8 cellular contexts compared by ENCODE assay signal in the genomic region with DNA sequence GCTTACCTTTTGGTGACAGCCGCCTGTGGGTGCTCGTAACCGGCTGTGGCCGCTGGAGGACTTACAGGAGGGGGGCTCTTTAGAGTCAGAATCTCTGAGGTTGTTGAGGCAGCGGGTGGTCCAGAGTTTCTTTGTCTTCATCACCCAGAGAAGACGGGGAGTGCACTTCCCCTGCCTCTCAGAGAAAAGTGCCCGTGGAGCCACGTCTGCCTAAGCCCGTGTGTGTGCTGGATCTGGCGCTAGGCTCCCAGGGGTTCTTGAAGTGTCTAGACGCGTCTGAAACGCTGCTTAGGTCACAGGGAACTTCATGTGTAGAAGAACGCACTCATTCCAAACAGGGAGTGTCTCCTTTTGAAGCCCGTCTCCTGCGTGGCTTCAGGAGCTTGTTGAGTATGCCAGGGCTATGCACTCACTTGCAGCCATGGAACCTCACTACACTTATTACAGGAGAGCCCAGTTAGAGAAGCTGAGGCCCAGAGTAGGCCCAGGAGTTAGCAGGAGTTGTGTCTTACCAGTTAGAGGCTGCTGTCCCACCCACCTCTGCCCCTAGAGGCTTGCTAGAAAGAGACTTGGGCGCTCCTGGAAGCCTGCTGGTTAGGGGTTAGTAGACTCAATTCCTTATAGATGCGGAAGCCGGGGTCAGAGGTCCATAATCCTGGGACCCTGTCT. TPM values are rescaled to one million over a fixed set of nuclear protein-coding genes. Genes with fewer than 3 reads are reported as not detected.
DNase-seq lines count a peak whose midpoint lies in the region; ATAC-seq, FAIRE-seq and TF ChIP-seq lines count a peak whose summit lies in the region.

No MANE protein-coding gene starts in this region.

- H3K27ac ChIP-seq in esophagus squamous epithelium (peak overlapping the region; percentile 87 to 99 (median 94)), rectal smooth muscle tissue (ENCODE audit: low read depth, low read length) (peak overlapping the region; percentile 76)

- TF ChIP-seq POLR2A in esophagus squamous epithelium (IDR thresholded peaks at IDR 0.05) = no peak
- no peak for TF ChIP-seq POLR2A in H54 (IDR thresholded peaks at IDR 0.05; ENCODE audit: low read depth, low read length)

- intact Hi-C loops in esophagus squamous epithelium (cut with DNase I) = loop anchor here (5.0 kb wide), 1 partner anchor 56 kb away; a partner anchor contains a TSS

- WGBS in esophagus squamous epithelium, 2 donors = 64 to 80% methylated on average over 2 to 4 of the region's 19 CpGs

- peak overlapping the region; percentile 74 for H3K4me3 ChIP-seq in GM12865 (ENCODE audit: low read depth, low read length)
- H3K4me3 ChIP-seq in esophagus squamous epithelium = peak overlapping the region; percentile 64 to 97 (median 83)
- H3K4me3 ChIP-seq in rectal smooth muscle tissue (ENCODE audit: low read length) = peak overlapping the region; percentile 79

- H3K27me3 ChIP-seq in esophagus squamous epithelium (peaks cover 0 to 12% (median 0%) of the 10 kb centered on the region in 4 donors), rectal smooth muscle tissue (ENCODE audit: control insufficient read depth, insufficient read depth, low read length) (no peaks in the 10 kb centered on the region)

- no peak for FAIRE-seq in H54 (lab: Jason Lieb, UNC)

- TF ChIP-seq CTCF in GM12865 (IDR thresholded peaks at IDR 0.05; ENCODE audit: insufficient read depth, low read depth, low read length, missing control alignments) = no peak
- no peak for TF ChIP-seq CTCF in esophagus squamous epithelium (IDR thresholded peaks at IDR 0.05)

- no peak overlapping the region for H3K9ac ChIP-seq in rectal smooth muscle tissue (ENCODE audit: low read length)

- DNase-seq in GM12865 (ENCODE audit: low read depth) (no peak), RPMI7951 (ENCODE audit: low read depth) (peak; percentile 32), esophagus squamous epithelium (lab: John Stamatoyannopoulos, UW) (no peak), cortex of kidney (lab: John Stamatoyannopoulos, UW) (no peak), H54 (ENCODE audit: insufficient read length, low spot score) (no peak)

- H3K36me3 ChIP-seq in esophagus squamous epithelium (peaks cover 12 to 49% (median 23%) of the 10 kb centered on the region in 3 donors), rectal smooth muscle tissue (ENCODE audit: control insufficient read depth, insufficient read depth, low read length) (peaks cover 20% of the 10 kb centered on the region)

- no peaks in the 10 kb centered on the region for H3K9me3 ChIP-seq in esophagus squamous epithelium

- ATAC-seq in GM19324 (IDR thresholded peaks at IDR 0.05; ENCODE audit: low FRiP score, unreplicated experiment) (no peak), GM18861 (IDR thresholded peaks at IDR 0.05; ENCODE audit: unreplicated experiment) (no peak)

- H3K4me1 ChIP-seq in esophagus squamous epithelium (peaks cover 13 to 31% (median 14%) of the 10 kb centered on the region in 3 donors), rectal smooth muscle tissue (ENCODE audit: control insufficient read depth, insufficient read depth, low read length) (no peaks in the 10 kb centered on the region)

RNA-seq across cellular contexts. Expression of a gene that starts 1.3 kb away (rescaled TPM):
- total RNA-seq in RPMI7951 (2014; rRNA removed; shearing (Covaris generic)) = 39.4 and 39.9 TPM in 2 replicates
- total RNA-seq in esophagus squamous epithelium = 10 to 100 TPM; 18.1 to 30.5 (median 21.7) TPM

RNA-seq across cellular contexts. Expression of a gene that starts 19.6 kb away (rescaled TPM):
- total RNA-seq in RPMI7951 (2014; rRNA removed; shearing (Covaris generic)) = 878 and 1,048 TPM in 2 replicates
- 100 to 1,000 TPM; 230 to 373 (median 297) TPM for total RNA-seq in esophagus squamous epithelium

RNA-seq across cellular contexts. Expression of a gene that starts 20.0 kb away (rescaled TPM):
- 8.6 and 10.7 TPM in 2 replicates for total RNA-seq in RPMI7951 (2014; rRNA removed; shearing (Covaris generic))
- total RNA-seq in esophagus squamous epithelium = 10 to 100 TPM in 3 of 4 donors, 1 to 10 TPM in 1; 7.8 to 24.5 (median 15.0) TPM

RNA-seq across cellular contexts. Expression of a gene that starts 57.9 kb away (rescaled TPM):
- total RNA-seq in RPMI7951 (2014; rRNA removed; shearing (Covaris generic)) = 6.5 and 6.6 TPM in 2 replicates
- total RNA-seq in esophagus squamous epithelium = 10 to 100 TPM in 3 of 4 donors, 1 to 10 TPM in 1; 4.9 to 16.5 (median 14.4) TPM

RNA-seq across cellular contexts. Expression of a gene that starts 59.2 kb away (rescaled TPM):
- 21.1 and 28.1 TPM in 2 replicates for total RNA-seq in RPMI7951 (2014; rRNA removed; shearing (Covaris generic))
- total RNA-seq in esophagus squamous epithelium = 10 to 100 TPM; 17.4 to 25.5 (median 21.7) TPM
